8 cellular contexts compared by ENCODE assay signal in genomic region chr1:225777058-225777582, GRCh38. TPM values are rescaled to one million over a fixed set of nuclear protein-coding genes. Genes with fewer than 3 reads are reported as not detected.
DNase-seq lines count a peak whose midpoint lies in the region; ATAC-seq lines count a peak whose summit lies in the region.

No MANE protein-coding gene starts in this region.

- no peaks in the 10 kb centered on the region for H3K9me3 ChIP-seq in SJCRH30 (replicated peaks)

- peaks cover 18% of the 10 kb centered on the region for H3K4me1 ChIP-seq in SJCRH30

- H3K27ac Mint-ChIP-seq in stimulated activated memory B cell treated with anti-CD40 and anti-IgM and Interleukin-4, amounts not matched to agents 10 μg/mL and 1 μg/mL and 100 μg/mL, for 72 hours: no peak overlapping the region

- no peak overlapping the region for H3K4me3 Mint-ChIP-seq in stimulated activated memory B cell treated with anti-CD40 and anti-IgM and Interleukin-4, amounts not matched to agents 10 μg/mL and 1 μg/mL and 100 μg/mL, for 72 hours

- peaks cover 11% of the 10 kb centered on the region for H3K36me3 Mint-ChIP-seq in stimulated activated memory B cell treated with anti-CD40 and anti-IgM and Interleukin-4, amounts not matched to agents 10 μg/mL and 1 μg/mL and 100 μg/mL, for 72 hours

- intact Hi-C loops in left ventricle myocardium superior (cut with micrococcal nuclease): loop anchor here (10.0 kb wide), 2 partner anchors 222 to 272 kb away; no protein-coding TSS in a partner anchor

- H3K27me3 ChIP-seq in SJCRH30: no peaks in the 10 kb centered on the region

- DNase-seq in SJCRH30: no peak
- no peak for DNase-seq in left ventricle myocardium superior
- DNase-seq in medulla oblongata (ENCODE audit: extremely low spot score): no peak
- no peak for DNase-seq in C1 segment of cervical spinal cord (lab: John Stamatoyannopoulos, UW)

- H3K36me3 ChIP-seq in SJCRH30: peaks cover 14% of the 10 kb centered on the region; the same call in 1 of the 2 replicates

- peak; percentile 25 for ATAC-seq in GM18502 (IDR thresholded peaks at IDR 0.05; ENCODE audit: poor library complexity, unreplicated experiment)
- ATAC-seq in HG02571 (IDR thresholded peaks at IDR 0.05; ENCODE audit: unreplicated experiment): peak; percentile 5
- ATAC-seq in left ventricle myocardium superior: peak; percentile 3
- ATAC-seq in stimulated activated memory B cell treated with anti-CD40 and anti-IgM and Interleukin-4, amounts not matched to agents 10 μg/mL and 1 μg/mL and 100 μg/mL, for 72 hours: peak; percentile 2
- ATAC-seq in GM19452 (IDR thresholded peaks at IDR 0.05; ENCODE audit: unreplicated experiment): no peak

- H3K27me3 Mint-ChIP-seq in stimulated activated memory B cell treated with anti-CD40 and anti-IgM and Interleukin-4, amounts not matched to agents 10 μg/mL and 1 μg/mL and 100 μg/mL, for 72 hours: no peaks in the 10 kb centered on the region

- H3K9me3 Mint-ChIP-seq in stimulated activated memory B cell treated with anti-CD40 and anti-IgM and Interleukin-4, amounts not matched to agents 10 μg/mL and 1 μg/mL and 100 μg/mL, for 72 hours: no peaks in the 10 kb centered on the region

- peak overlapping the region; percentile 88 for H3K4me3 ChIP-seq in SJCRH30

- peaks cover 21% of the 10 kb centered on the region for H3K4me1 Mint-ChIP-seq in stimulated activated memory B cell treated with anti-CD40 and anti-IgM and Interleukin-4, amounts not matched to agents 10 μg/mL and 1 μg/mL and 100 μg/mL, for 72 hours

- peak overlapping the region; percentile 99 for H3K27ac ChIP-seq in SJCRH30

RNA-seq across cellular contexts. Expression of gene SRP9, which starts 0.5 kb away (rescaled TPM):
- total RNA-seq in SJCRH30 (2014; rRNA removed; shearing (Covaris generic)): 618 and 654 TPM in 2 replicates
- 211 TPM for total RNA-seq in left ventricle myocardium superior

RNA-seq across cellular contexts. Expression of gene EPHX1, which starts 32.8 kb away (rescaled TPM):
- 6.3 and 7.2 TPM in 2 replicates for total RNA-seq in SJCRH30 (2014; rRNA removed; shearing (Covaris generic))
- 76.8 TPM for total RNA-seq in left ventricle myocardium superior
